In the genomic region with DNA sequence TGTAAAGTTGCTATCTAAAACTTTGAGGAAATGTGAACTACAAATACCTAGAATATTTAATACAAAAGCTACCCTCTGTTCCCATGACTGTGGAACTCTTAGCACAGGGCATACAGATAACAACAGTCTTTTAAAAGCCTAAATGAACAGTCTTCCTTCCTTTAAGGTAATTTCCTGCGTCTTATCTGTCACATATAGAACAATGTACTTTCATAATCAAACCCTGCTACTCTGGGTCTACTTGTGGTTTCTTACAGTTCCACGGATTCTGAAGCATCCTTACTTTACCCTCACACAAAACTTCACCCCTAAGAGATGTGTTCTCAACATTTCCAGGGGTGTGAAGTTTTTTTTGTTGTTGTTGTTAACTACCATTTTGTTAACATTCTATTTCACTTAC, we compare ENCODE assay signal across 18 cellular contexts. TPM values are rescaled to one million over a fixed set of nuclear protein-coding genes. Genes with fewer than 3 reads are reported as not detected.
DNase-seq lines count a peak whose midpoint lies in the region; ATAC-seq, FAIRE-seq and TF ChIP-seq lines count a peak whose summit lies in the region.
"Had no signal": no experiment of that assay in that cellular context is flagged by ENCODE, and none has a peak within 500 bp of the region (broad histone marks: within the 10 kb centered on the region; RNA-seq: fewer than 3 reads in every experiment).

No MANE protein-coding gene starts in this region.

- no peak for TF ChIP-seq POLR2A in A549 (IDR thresholded peaks at IDR 0.05; ENCODE audit: low read length)

- H2BK120ac ChIP-seq in mesenchymal stem cell (ENCODE audit: low read depth, low read length) = no peak overlapping the region

- H3K9me3 ChIP-seq in A549 (no peaks in the 10 kb centered on the region), HEK293 (ENCODE audit: control insufficient read depth, insufficient read depth, low read depth, low read length) (no peaks in the 10 kb centered on the region), mesenchymal stem cell (ENCODE audit: control insufficient read depth, low read length) (no peaks in the 10 kb centered on the region), GM23248 (ENCODE audit: low read depth) (no peaks in the 10 kb centered on the region)

- H3K36me3 ChIP-seq in HEK293 (ENCODE audit: control insufficient read depth in 2 of 2, insufficient read depth in 1 of 2, low read length in 2 of 2) (no peaks in the 10 kb centered on the region; a peak in 1 of 3 replicates), brain microvascular endothelial cell (replicated peaks) (no peaks in the 10 kb centered on the region), mesenchymal stem cell (ENCODE audit: control insufficient read depth in 1 of 2, insufficient read depth in 2 of 2, low read depth in 1 of 2, low read length in 2 of 2) (no peaks in the 10 kb centered on the region), GM23248 (ENCODE audit: low read depth) (no peaks in the 10 kb centered on the region)
- H3K36me3 ChIP-seq: neural progenitor cell had no signal

- H3F3A ChIP-seq in GM23248 (ENCODE audit: insufficient read depth) = no peaks in the 10 kb centered on the region

- no peak overlapping the region for H2BK15ac ChIP-seq in mesenchymal stem cell (ENCODE audit: low read depth, poor library complexity, severe bottlenecking)

- H3K27ac ChIP-seq in A549 = peak overlapping the region; percentile 16 to 70; a peak in 4 of 6 replicates
- no peak overlapping the region for H3K27ac ChIP-seq in HEK293 (ENCODE audit: extremely low read depth, low read depth, low read length)
- peak overlapping the region; percentile 2 for H3K27ac ChIP-seq in brain microvascular endothelial cell
- peak overlapping the region; percentile 54 for H3K27ac ChIP-seq in mesenchymal stem cell (ENCODE audit: low read length, poor library complexity, severe bottlenecking)
- no peak overlapping the region for H3K27ac ChIP-seq in GM23248
- H3K27ac ChIP-seq: neural progenitor cell had no signal

- no peak overlapping the region for H2AFZ ChIP-seq in mesenchymal stem cell (ENCODE audit: low read depth, low read length)
- H2AFZ ChIP-seq in GM23248 = no peak overlapping the region
- H2AFZ ChIP-seq: neural progenitor cell had no signal

- H3K4me1 ChIP-seq in A549 (peaks cover 36% of the 10 kb centered on the region), HEK293 (ENCODE audit: control insufficient read depth, insufficient read depth, low read length) (peaks cover 14% of the 10 kb centered on the region), mesenchymal stem cell (ENCODE audit: control insufficient read depth, insufficient read depth, low read depth, low read length) (peaks cover 11% of the 10 kb centered on the region), GM23248 (ENCODE audit: insufficient read depth) (no peaks in the 10 kb centered on the region)

- 69% methylated on average over 2 of the region's 2 CpGs for WGBS in A549 (ENCODE audit: missing lambda C conversion rate)
- 52% methylated on average over 1 of the region's 2 CpGs for WGBS in mesenchymal stem cell
- 23 to 30% methylated on average over 2 of the region's 2 CpGs for WGBS in GM23248 (ENCODE audit: low coverage in 1 of 2, low lambda C conversion rate in 2 of 2, missing lambda C conversion rate in 2 of 2), 2 experiments

- no peaks in the 10 kb centered on the region for H3K79me1 ChIP-seq in mesenchymal stem cell (replicated peaks; ENCODE audit: low read length, poor library complexity, severe bottlenecking)

- H3K27me3 ChIP-seq in brain microvascular endothelial cell (replicated peaks) (peaks cover 10% of the 10 kb centered on the region), mesenchymal stem cell (ENCODE audit: control insufficient read depth in 1 of 2, insufficient read depth in 1 of 2, low read length in 2 of 2) (peaks cover 15 to 21% of the 10 kb centered on the region in 2 experiments), GM23248 (replicated peaks; ENCODE audit: insufficient read depth) (peaks cover 16% of the 10 kb centered on the region)

- no peak overlapping the region for H2BK12ac ChIP-seq in mesenchymal stem cell (ENCODE audit: low read length in 2 of 2)

- H2AK5ac ChIP-seq in mesenchymal stem cell (ENCODE audit: low read length, severe bottlenecking) = no peak overlapping the region

- H3K9ac ChIP-seq in mesenchymal stem cell (ENCODE audit: low read length) (no peak overlapping the region), GM23248 (no peak overlapping the region)
- H3K9ac ChIP-seq: neural progenitor cell had no signal

- no peaks in the 10 kb centered on the region for H3K36me3 Mint-ChIP-seq in T-cell
- H3K36me3 Mint-ChIP-seq: CD8-positive, alpha-beta memory T cell; neural progenitor cell had no signal

- no peak overlapping the region for H4K91ac ChIP-seq in mesenchymal stem cell (ENCODE audit: low read length)

- peaks cover 30% of the 10 kb centered on the region in 2 donors for H3K27me3 Mint-ChIP-seq in T-cell

- H3K4me1 Mint-ChIP-seq in T-cell = peaks cover 14 to 23% (median 18%) of the 10 kb centered on the region in 3 donors

- H2BK5ac ChIP-seq in mesenchymal stem cell (ENCODE audit: low read depth, low read length, poor library complexity, severe bottlenecking) = no peak overlapping the region

- no peak overlapping the region for H3K4me3 ChIP-seq in A549
- H3K4me3 ChIP-seq in HEK293 (ENCODE audit: low read depth, low read length) = no peak overlapping the region
- no peak overlapping the region for H3K4me3 ChIP-seq in brain microvascular endothelial cell (ENCODE audit: low read depth, low read length)
- H3K4me3 ChIP-seq in mesenchymal stem cell (ENCODE audit: insufficient read depth in 1 of 2, low read depth in 1 of 2, low read length in 2 of 2) = no peak overlapping the region
- no peak overlapping the region for H3K4me3 ChIP-seq in GM23248
- H3K4me3 ChIP-seq: neural progenitor cell had no signal

- H3K23ac ChIP-seq in mesenchymal stem cell (ENCODE audit: low read length in 2 of 2) = no peak overlapping the region

- CTCF ChIA-PET in A549 (lab: Yijun Ruan, JAX) (no interaction called here), HEK293 (lab: Yijun Ruan, JAX) (interaction anchor here (1.0 kb wide), 1 partner anchor 28 kb away, joined by 3 read pairs; no protein-coding TSS in a partner anchor), T-cell (lab: Charles Lee) (no interaction called here)

- DNase-seq in A549 (ENCODE audit: low read depth in 1 of 2, low spot score in 1 of 2) (no peak), brain microvascular endothelial cell (no peak), mesenchymal stem cell (peak; percentile 12), GM23248 (no peak), MV-4-11 (lab: John Stamatoyannopoulos, UW) (no peak), NCI-H2171 (lab: John Stamatoyannopoulos, UW) (no peak), T-cell (no peak)
- DNase-seq: activated CD4-positive, alpha-beta T cell treated with anti-CD3 and anti-CD28 coated beads for 36 hours; activated CD8-positive, alpha-beta memory T cell treated with anti-CD3 and anti-CD28 coated beads, Interleukin-2, amount 50 U/mL, for 48 hours; CD8-positive, alpha-beta memory T cell; NCI-H1930; NCI-H510A treated with DMSO at 0.1 percent for 48 hours; stimulated activated naive CD8-positive, alpha-beta T cell treated with anti-CD3 and anti-CD28 coated beads, Interleukin-15, Interleukin-2, amounts not matched to agents 100 U/mL and 50 U/mL, for 24 hours had no signal

- ATAC-seq in A549 (no peak), T-cell (replicated peaks in 1 of 4) (no peak)
- ATAC-seq: activated CD4-positive, alpha-beta T cell treated with anti-CD3 and anti-CD28 coated beads for 36 hours; stimulated activated naive CD8-positive, alpha-beta T cell treated with anti-CD3 and anti-CD28 coated beads, Interleukin-15, Interleukin-2, amounts not matched to agents 100 U/mL and 50 U/mL, for 24 hours had no signal

- H3K4me3 Mint-ChIP-seq in T-cell = no peak overlapping the region
- H3K4me3 Mint-ChIP-seq: activated CD4-positive, alpha-beta T cell treated with anti-CD3 and anti-CD28 coated beads for 36 hours; CD8-positive, alpha-beta memory T cell; neural progenitor cell had no signal

- no peaks in the 10 kb centered on the region for H3K9me2 ChIP-seq in GM23248 (ENCODE audit: insufficient read depth)

- FAIRE-seq in A549 (lab: Jason Lieb, UNC) = no peak
- FAIRE-seq: frontal cortex, GM19239 had no signal

- no peak for TF ChIP-seq RAD21 in A549 (conservative IDR thresholded peaks at IDR 0.05 in 1 of 2, IDR thresholded peaks at IDR 0.05 in 1 of 2)

- in situ Hi-C loops in brain microvascular endothelial cell (cut with HindIII; ENCODE audit: low pct_ligation_motif_present, low sequenced_read_pairs) (no loop called here), GM23248 (cut with MboI) (no loop called here)

- H4K20me1 ChIP-seq in GM23248 (ENCODE audit: insufficient read depth) = no peaks in the 10 kb centered on the region

- H3K4me2 ChIP-seq in A549 (peak overlapping the region; percentile 63), mesenchymal stem cell (ENCODE audit: low read length, poor library complexity, severe bottlenecking) (no peak overlapping the region), GM23248 (ENCODE audit: unreplicated experiment) (no peak overlapping the region)

- H3K4ac ChIP-seq in mesenchymal stem cell (ENCODE audit: low read depth in 1 of 2, low read length in 2 of 2) = no peak overlapping the region

- no peak overlapping the region for H3K18ac ChIP-seq in mesenchymal stem cell (ENCODE audit: low read depth in 1 of 2, low read length in 2 of 2)

- H3K9me3 Mint-ChIP-seq in T-cell = no peaks in the 10 kb centered on the region
- H3K9me3 Mint-ChIP-seq: neural progenitor cell had no signal

- H3K27ac Mint-ChIP-seq in T-cell = no peak overlapping the region
- H3K27ac Mint-ChIP-seq: activated CD4-positive, alpha-beta T cell treated with anti-CD3 and anti-CD28 coated beads for 36 hours; CD8-positive, alpha-beta memory T cell; neural progenitor cell had no signal

- no peaks in the 10 kb centered on the region for H3K79me2 ChIP-seq in GM23248 (ENCODE audit: insufficient read depth)

- TF ChIP-seq EP300 in A549 (IDR thresholded peaks at IDR 0.05) = no peak

- H3K14ac ChIP-seq in mesenchymal stem cell (ENCODE audit: low read length in 2 of 2) = no peak overlapping the region

- no peak for TF ChIP-seq CTCF in A549 (IDR thresholded peaks at IDR 0.05)
- no peak for TF ChIP-seq CTCF in HEK293 (tag by site-specific recombination; IDR thresholded peaks at IDR 0.05)
- no peak for TF ChIP-seq CTCF in brain microvascular endothelial cell (IDR thresholded peaks at IDR 0.05; ENCODE audit: low read depth, low read length, missing control alignments)

- POLR2A ChIA-PET in A549 (lab: Yijun Ruan, JAX) = no interaction called here
- POLR2A ChIA-PET in HEK293 (lab: Yijun Ruan, JAX) = no interaction called here
- POLR2A ChIA-PET in T-cell (lab: Charles Lee) = no interaction called here

- no peak overlapping the region for H4K8ac ChIP-seq in mesenchymal stem cell (ENCODE audit: low read length)

RNA-seq across cellular contexts. Expression of a gene that starts 5.1 kb away (rescaled TPM):
- 6.5 and 7.1 TPM in 2 replicates for polyA plus RNA-seq in A549 (2011; rRNA removed)
- 2.2 and 2.4 TPM in 2 replicates for polyA plus RNA-seq in A549 (2012; cell fraction: cytosol; rRNA removed)
- polyA plus RNA-seq in A549 (2012; cell fraction: nucleus; rRNA removed) = 2.1 and 2.3 TPM in 2 replicates
- polyA plus RNA-seq in A549 (2017; fragmentation: RNase III; extraction: RNeasy Plus Mini Kit Qiagen cat#74134 plus additional on column Dnase treatment) = 2.3 to 3.0 TPM (median 2.3 TPM) in 3 replicates
- polyA minus RNA-seq in A549 (2011; rRNA and poly(A)+ RNA removed) = 6.5 and 7.4 TPM in 2 replicates
- polyA plus RNA-seq in mesenchymal stem cell (2013, experiment 1 of 2) = 3.8 TPM
- polyA plus RNA-seq in mesenchymal stem cell (2013, experiment 2 of 2) = 3.8 TPM
- total RNA-seq in GM23248 (2014; rRNA removed; shearing (Covaris generic)) = 0.13 and 0.22 TPM in 2 replicates
- 0.21 and 0.62 TPM in 2 replicates for polyA plus RNA-seq in GM23248 (2016; fragmentation: Nextera tagmentation; extraction: Ambion mirVana)
- 1 to 10 TPM in 1 of 5 donors, under 1 TPM in 4; 0.45 to 1.3 (median 0.93) TPM for total RNA-seq in T-cell
- total RNA-seq: SK-MEL-5 had no signal

Comparison
In these comparisons a context has a peak if more than half of its experiments do, and no peak if none do; other contexts are left out.
1. H3K27ac ChIP-seq: peak in A549 (2 of 2), brain microvascular endothelial cell (single experiment) and mesenchymal stem cell (single experiment); none in HEK293 (single experiment) and GM23248 (single experiment).